39 cellular contexts compared by ENCODE assay signal in genomic region chr17:47242648-47243047, GRCh38. TPM values are rescaled to one million over a fixed set of nuclear protein-coding genes. Genes with fewer than 3 reads are reported as not detected.
"Had no signal": no experiment of that assay in that cellular context is flagged by ENCODE, and none has a peak within 500 bp of the region (broad histone marks: within the 10 kb centered on the region; RNA-seq: fewer than 3 reads in every experiment).

No MANE protein-coding gene starts in this region.

- H3K27ac ChIP-seq: adrenal gland, ascending aorta, body of pancreas, brain microvascular endothelial cell, breast epithelium, cardiac muscle cell had no signal

- H3K4me1 Mint-ChIP-seq: activated naive CD4-positive, alpha-beta T cell treated with anti-CD3 and anti-CD28 coated beads, Interleukin-2, amount 50 U/mL, for 24 hours; activated naive CD8-positive, alpha-beta T cell treated with anti-CD3 and anti-CD28 coated beads for 36 hours; activated T-helper 17 cell treated with anti-CD3 and anti-CD28 coated beads, Interleukin-2, amount 50 U/mL, for 72 hours had no signal

- H3K36me3 Mint-ChIP-seq: activated naive CD4-positive, alpha-beta T cell treated with anti-CD3 and anti-CD28 coated beads, Interleukin-2, amount 10 ng/mL, durations not matched to agents 7 days and 5 days; activated naive CD4-positive, alpha-beta T cell treated with anti-CD3 and anti-CD28 coated beads, Interleukin-2, amount 50 U/mL, for 24 hours; activated naive CD4-positive, alpha-beta T cell treated with anti-CD3 and anti-CD28 coated beads, Interleukin-2, amount 50 U/mL, for 72 hours; activated naive CD8-positive, alpha-beta T cell; activated naive CD8-positive, alpha-beta T cell treated with anti-CD3 and anti-CD28 coated beads for 36 hours; activated naive CD8-positive, alpha-beta T cell treated with anti-CD3 and anti-CD28 coated beads, Interleukin-2, amount 10 ng/mL, durations not matched to agents 7 days and 5 days; brain had no signal

- H3K9me3 ChIP-seq: adrenal gland, ascending aorta, body of pancreas, breast epithelium had no signal

- H3K36me3 ChIP-seq: adrenal gland, ascending aorta, brain microvascular endothelial cell, breast epithelium had no signal

- H3K4me3 ChIP-seq: adrenal gland, ascending aorta, body of pancreas, breast epithelium, cardiac muscle cell had no signal

- DNase-seq: activated effector memory CD4-positive, alpha-beta T cell treated with anti-CD3 and anti-CD28 coated beads, Interleukin-2, amount 50 U/mL, for 16 hours; activated effector memory CD4-positive, alpha-beta T cell treated with Interleukin-2 at 50 U/mL for 16 hours; activated gamma-delta T cell; activated gamma-delta T cell treated with Interleukin-2 at 50 U/mL for 16 hours; activated naive CD4-positive, alpha-beta T cell; activated naive CD4-positive, alpha-beta T cell treated with anti-CD3 and anti-CD28 coated beads for 36 hours; activated naive CD4-positive, alpha-beta T cell treated with anti-CD3 and anti-CD28 coated beads, Interleukin-2, amount 10 ng/mL, durations not matched to agents 7 days and 5 days; activated naive CD4-positive, alpha-beta T cell treated with anti-CD3 and anti-CD28 coated beads, Interleukin-2, amount 50 U/mL, for 16 hours; activated naive CD4-positive, alpha-beta T cell treated with Interleukin-2 at 50 U/mL for 16 hours; activated naive CD8-positive, alpha-beta T cell treated with anti-CD3 and anti-CD28 coated beads for 36 hours; activated naive CD8-positive, alpha-beta T cell treated with anti-CD3 and anti-CD28 coated beads, Interleukin-2, amount 10 ng/mL, durations not matched to agents 7 days and 5 days; activated naive CD8-positive, alpha-beta T cell treated with anti-CD3 and anti-CD28 coated beads, Interleukin-2, amount 50 U/mL, for 24 hours; activated T-cell treated with anti-CD3 and anti-CD28 coated beads, Interleukin-2, amount 50 U/mL, for 24 hours; activated T-cell treated with anti-CD3 and anti-CD28 coated beads, Interleukin-2, amount 50 U/mL, for 4 hours; activated T-cell treated with anti-CD3 and anti-CD28 coated beads, Interleukin-2, amount 50 U/mL, for 48 hours; activated T-cell treated with anti-CD3 and anti-CD28 coated beads, Interleukin-2, amount 50 U/mL, for 72 hours; adrenal gland; amniotic stem cell; amygdala; anterior cingulate cortex; aorta; body of pancreas; brain microvascular endothelial cell; caudate nucleus; central memory CD4-positive, alpha-beta T cell; cerebellar nuclear complex had no signal

- H3K9me3 Mint-ChIP-seq: activated naive CD4-positive, alpha-beta T cell treated with anti-CD3 and anti-CD28 coated beads for 36 hours; activated naive CD4-positive, alpha-beta T cell treated with anti-CD3 and anti-CD28 coated beads, Interleukin-2, amount 10 ng/mL, durations not matched to agents 7 days and 5 days; activated naive CD4-positive, alpha-beta T cell treated with anti-CD3 and anti-CD28 coated beads, Interleukin-2, amount 50 U/mL, for 24 hours; activated naive CD4-positive, alpha-beta T cell treated with anti-CD3 and anti-CD28 coated beads, Interleukin-2, amount 50 U/mL, for 72 hours; activated naive CD8-positive, alpha-beta T cell treated with anti-CD3 and anti-CD28 coated beads for 36 hours; activated naive CD8-positive, alpha-beta T cell treated with anti-CD3 and anti-CD28 coated beads, Interleukin-2, amount 10 ng/mL, durations not matched to agents 7 days and 5 days; activated naive CD8-positive, alpha-beta T cell treated with anti-CD3 and anti-CD28 coated beads, Interleukin-2, amount 50 U/mL, for 24 hours; activated T-cell treated with anti-CD3 and anti-CD28 coated beads, Interleukin-2, amount 50 U/mL, for 24 hours; activated T-cell treated with anti-CD3 and anti-CD28 coated beads, Interleukin-2, amount 50 U/mL, for 4 hours; activated T-cell treated with anti-CD3 and anti-CD28 coated beads, Interleukin-2, amount 50 U/mL, for 72 hours; activated T-helper 1 cell treated with anti-CD3 and anti-CD28 coated beads, Interleukin-12 subunit alpha, Interleukin-12 subunit beta, Interleukin-2, Interleukin-4 antibody, amounts not matched to agents 30 ng/mL and 10 ng/mL and 1 ng/mL, durations not matched to agents 14 hours and 24 hours and 36 hours; activated T-helper 17 cell treated with anti-CD3 and anti-CD28 coated beads, Interleukin-2, amount 50 U/mL, for 72 hours; activated T-helper 2 cell treated with anti-CD3 and anti-CD28 coated beads, Interferon-gamma antibody, Interleukin-2, Interleukin-4, amounts not matched to agents 10 μg/mL and 5 μg/mL and 100 μg/mL, durations not matched to agents 14 hours and 24 hours and 36 hours; central memory CD8-positive, alpha-beta T cell had no signal

- FAIRE-seq: astrocyte, bronchial epithelial cell had no signal

- H3K4me1 ChIP-seq: body of pancreas had no signal

- H3K27me3 ChIP-seq: adrenal gland, ascending aorta, body of pancreas, brain microvascular endothelial cell, breast epithelium, cardiac muscle cell had no signal

- H3K27ac Mint-ChIP-seq: activated naive CD4-positive, alpha-beta T cell treated with anti-CD3 and anti-CD28 coated beads for 36 hours; activated naive CD4-positive, alpha-beta T cell treated with anti-CD3 and anti-CD28 coated beads, Interleukin-2, amount 10 ng/mL, durations not matched to agents 7 days and 5 days; activated naive CD4-positive, alpha-beta T cell treated with anti-CD3 and anti-CD28 coated beads, Interleukin-2, amount 50 U/mL, for 24 hours; activated naive CD4-positive, alpha-beta T cell treated with anti-CD3 and anti-CD28 coated beads, Interleukin-2, amount 50 U/mL, for 72 hours; activated naive CD8-positive, alpha-beta T cell; activated naive CD8-positive, alpha-beta T cell treated with anti-CD3 and anti-CD28 coated beads for 36 hours; activated naive CD8-positive, alpha-beta T cell treated with anti-CD3 and anti-CD28 coated beads, Interleukin-2, amount 10 ng/mL, durations not matched to agents 7 days and 5 days; activated naive CD8-positive, alpha-beta T cell treated with anti-CD3 and anti-CD28 coated beads, Interleukin-2, amount 50 U/mL, for 24 hours; activated T-cell treated with anti-CD3 and anti-CD28 coated beads, Interleukin-2, amount 50 U/mL, for 24 hours; activated T-cell treated with anti-CD3 and anti-CD28 coated beads, Interleukin-2, amount 50 U/mL, for 72 hours; activated T-helper 1 cell treated with anti-CD3 and anti-CD28 coated beads, Interleukin-12 subunit alpha, Interleukin-12 subunit beta, Interleukin-2, Interleukin-4 antibody, amounts not matched to agents 30 ng/mL and 10 ng/mL and 1 ng/mL, durations not matched to agents 14 hours and 24 hours and 36 hours; activated T-helper 17 cell treated with anti-CD3 and anti-CD28 coated beads, Interleukin-2, amount 50 U/mL, for 72 hours; activated T-helper 2 cell treated with anti-CD3 and anti-CD28 coated beads, Interferon-gamma antibody, Interleukin-2, Interleukin-4, amounts not matched to agents 10 μg/mL and 5 μg/mL and 100 μg/mL, durations not matched to agents 14 hours and 24 hours and 36 hours; brain had no signal

- ATAC-seq: activated naive CD4-positive, alpha-beta T cell treated with anti-CD3 and anti-CD28 coated beads, Interleukin-2, amount 50 U/mL, for 72 hours; activated naive CD8-positive, alpha-beta T cell treated with anti-CD3 and anti-CD28 coated beads, Interleukin-2, amount 50 U/mL, for 24 hours; activated T-cell treated with anti-CD3 and anti-CD28 coated beads, Interleukin-2, amount 50 U/mL, for 4 hours; activated T-cell treated with anti-CD3 and anti-CD28 coated beads, Interleukin-2, amount 50 U/mL, for 72 hours; activated T-helper 17 cell treated with anti-CD3 and anti-CD28 coated beads, Interleukin-2, amount 50 U/mL, for 72 hours; body of pancreas had no signal

- H3K4me3 Mint-ChIP-seq: activated naive CD4-positive, alpha-beta T cell treated with anti-CD3 and anti-CD28 coated beads for 36 hours; activated naive CD4-positive, alpha-beta T cell treated with anti-CD3 and anti-CD28 coated beads, Interleukin-2, amount 10 ng/mL, durations not matched to agents 7 days and 5 days; activated naive CD4-positive, alpha-beta T cell treated with anti-CD3 and anti-CD28 coated beads, Interleukin-2, amount 50 U/mL, for 24 hours; activated naive CD8-positive, alpha-beta T cell; activated naive CD8-positive, alpha-beta T cell treated with anti-CD3 and anti-CD28 coated beads for 36 hours; activated naive CD8-positive, alpha-beta T cell treated with anti-CD3 and anti-CD28 coated beads, Interleukin-2, amount 10 ng/mL, durations not matched to agents 7 days and 5 days; activated naive CD8-positive, alpha-beta T cell treated with anti-CD3 and anti-CD28 coated beads, Interleukin-2, amount 50 U/mL, for 24 hours; activated T-cell treated with anti-CD3 and anti-CD28 coated beads, Interleukin-2, amount 50 U/mL, for 24 hours; activated T-cell treated with anti-CD3 and anti-CD28 coated beads, Interleukin-2, amount 50 U/mL, for 4 hours; activated T-cell treated with anti-CD3 and anti-CD28 coated beads, Interleukin-2, amount 50 U/mL, for 72 hours; activated T-helper 1 cell treated with anti-CD3 and anti-CD28 coated beads, Interleukin-12 subunit alpha, Interleukin-12 subunit beta, Interleukin-2, Interleukin-4 antibody, amounts not matched to agents 30 ng/mL and 10 ng/mL and 1 ng/mL, durations not matched to agents 14 hours and 24 hours and 36 hours; activated T-helper 17 cell treated with anti-CD3 and anti-CD28 coated beads, Interleukin-2, amount 50 U/mL, for 72 hours; brain; central memory CD8-positive, alpha-beta T cell had no signal

RNA-seq across cellular contexts. Expression of gene ITGB3, which starts 11.0 kb away (rescaled TPM):
- total RNA-seq: activated naive CD4-positive, alpha-beta T cell treated with anti-CD3 and anti-CD28 coated beads for 36 hours; activated T-cell treated with anti-CD3 and anti-CD28 coated beads, Interleukin-2, amount 50 U/mL, for 72 hours; activated T-helper 1 cell treated with anti-CD3 and anti-CD28 coated beads, Interleukin-12 subunit alpha, Interleukin-12 subunit beta, Interleukin-2, Interleukin-4 antibody, amounts not matched to agents 30 ng/mL and 10 ng/mL and 1 ng/mL, durations not matched to agents 14 hours and 24 hours and 36 hours; activated T-helper 2 cell treated with anti-CD3 and anti-CD28 coated beads, Interferon-gamma antibody, Interleukin-2, Interleukin-4, amounts not matched to agents 10 μg/mL and 5 μg/mL and 100 μg/mL, durations not matched to agents 14 hours and 24 hours and 36 hours had no signal

RNA-seq across cellular contexts. Expression of gene MYL4, which starts 33.5 kb away (rescaled TPM):
- total RNA-seq: activated naive CD4-positive, alpha-beta T cell treated with anti-CD3 and anti-CD28 coated beads for 36 hours; activated naive CD4-positive, alpha-beta T cell treated with anti-CD3 and anti-CD28 coated beads, Interleukin-2, amount 50 U/mL, for 72 hours; activated naive CD8-positive, alpha-beta T cell treated with anti-CD3 and anti-CD28 coated beads for 36 hours; activated naive CD8-positive, alpha-beta T cell treated with anti-CD3 and anti-CD28 coated beads, Interleukin-2, amount 10 ng/mL, durations not matched to agents 7 days and 5 days; activated T-cell treated with anti-CD3 and anti-CD28 coated beads, Interleukin-2, amount 50 U/mL, for 4 hours; activated T-cell treated with anti-CD3 and anti-CD28 coated beads, Interleukin-2, amount 50 U/mL, for 72 hours; activated T-helper 1 cell treated with anti-CD3 and anti-CD28 coated beads, Interleukin-12 subunit alpha, Interleukin-12 subunit beta, Interleukin-2, Interleukin-4 antibody, amounts not matched to agents 30 ng/mL and 10 ng/mL and 1 ng/mL, durations not matched to agents 14 hours and 24 hours and 36 hours; activated T-helper 2 cell treated with anti-CD3 and anti-CD28 coated beads, Interferon-gamma antibody, Interleukin-2, Interleukin-4, amounts not matched to agents 10 μg/mL and 5 μg/mL and 100 μg/mL, durations not matched to agents 14 hours and 24 hours and 36 hours; ascending aorta; body of pancreas; breast epithelium; bronchial epithelial cell had no signal
